Comparison of ENCODE assay signal across 1 cellular context in genomic region chr7:142854505-142855400, GRCh38.
A peak's percentile ranks its signal among the peaks of the same experiment; 100 is the strongest.
TF ChIP-seq lines count a peak whose summit lies in the region.

Gene EPHB6, plus strand, starts transcription at chr7:142855076. Its CDS starts 8,152 bp downstream, at chr7:142863228.

TF ChIP-seq in K562, 482 proteins besides CTCF, POLR2A, EP300 and RAD21 (continued from another document):
- no peak for TF ChIP-seq ZFP91 (CRISPR knock-in tag; IDR thresholded peaks at IDR 0.05)
- TF ChIP-seq CCAR2 (IDR thresholded peaks at IDR 0.05; ENCODE audit: low read depth, low read length): no peak
- no peak for TF ChIP-seq DPF2 (IDR thresholded peaks at IDR 0.05)
- TF ChIP-seq POU5F1 (IDR thresholded peaks at IDR 0.05; ENCODE audit: borderline replicate concordance, low read depth, low read length, partially characterized antibody): no peak
- no peak for TF ChIP-seq CHD4 (IDR thresholded peaks at IDR 0.05; ENCODE audit: insufficient read depth, insufficient replicate concordance, low read depth, low read length, poor library complexity, severe bottlenecking)
- TF ChIP-seq FOSL1 (tag; conservative IDR thresholded peaks at IDR 0.05): no peak
- no peak for TF ChIP-seq HDGF (IDR thresholded peaks at IDR 0.05)
- no peak for TF ChIP-seq ELF4 (CRISPR knock-in tag; IDR thresholded peaks at IDR 0.05)
- no peak for TF ChIP-seq HCFC1 (IDR thresholded peaks at IDR 0.05; ENCODE audit: low read depth, low read length)
- peak; percentile 77 for TF ChIP-seq ZBTB7A (IDR thresholded peaks at IDR 0.05; ENCODE audit: borderline replicate concordance, control insufficient read depth, low read depth, low read length)
- no peak for TF ChIP-seq CEBPZ (IDR thresholded peaks at IDR 0.05; ENCODE audit: borderline replicate concordance, low read depth, low read length)
- TF ChIP-seq ZBTB43 (CRISPR knock-in tag; IDR thresholded peaks at IDR 0.05): peak; percentile 59; the same call in 1 of the 2 replicates
- TF ChIP-seq USF2 (CRISPR knock-in tag; IDR thresholded peaks at IDR 0.05): no peak
TF ChIP-seq in K562: peak in this region for 65.
